In genomic region chr16:66891360-66891759, GRCh38 we compare ENCODE assay signal across 27 cellular contexts. TPM values are rescaled to one million over a fixed set of nuclear protein-coding genes. Genes with fewer than 3 reads are reported as not detected.
DNase-seq lines count a peak whose midpoint lies in the region; ATAC-seq, FAIRE-seq and TF ChIP-seq lines count a peak whose summit lies in the region.
"Had no signal": no experiment of that assay in that cellular context is flagged by ENCODE, and none has a peak within 500 bp of the region (broad histone marks: within the 10 kb centered on the region; RNA-seq: fewer than 3 reads in every experiment).

No MANE protein-coding gene starts in this region.

- no peak for FAIRE-seq in kidney (lab: Jason Lieb, UNC)
- FAIRE-seq: GM12878 had no signal

- H3K9me3 ChIP-seq in kidney (ENCODE audit: control insufficient read depth in 1 of 2, low read length in 2 of 2) = no peaks in the 10 kb centered on the region
- H3K9me3 ChIP-seq in right lobe of liver = no peaks in the 10 kb centered on the region
- H3K9me3 ChIP-seq: MG63, SJCRH30 had no signal

- WGBS in right lobe of liver (ENCODE audit: insufficient coverage, low coverage, low lambda C conversion rate, missing lambda C conversion rate) = 19% methylated on average over 4 of the region's 4 CpGs

- H3K9me3 Mint-ChIP-seq in activated naive CD4-positive, alpha-beta T cell treated with anti-CD3 and anti-CD28 coated beads, Interleukin-2, amount 50 U/mL, for 72 hours = no peaks in the 10 kb centered on the region
- H3K9me3 Mint-ChIP-seq: CD8-positive, alpha-beta T cell; GM23338; H9 had no signal

- no peak overlapping the region for H3K4me3 ChIP-seq in kidney (ENCODE audit: low read length in 2 of 2)
- H3K4me3 ChIP-seq in right lobe of liver = no peak overlapping the region
- H3K4me3 ChIP-seq: GM12878, GM23338, MG63, SJCRH30 had no signal

- no peak for TF ChIP-seq CTCF in kidney (IDR thresholded peaks at IDR 0.05; ENCODE audit: borderline replicate concordance, extremely low read depth, insufficient read depth)
- TF ChIP-seq CTCF in right lobe of liver (IDR thresholded peaks at IDR 0.05) = no peak

- peaks cover 0 to 9% of the 10 kb centered on the region in 2 donors for H3K36me3 Mint-ChIP-seq in activated naive CD4-positive, alpha-beta T cell treated with anti-CD3 and anti-CD28 coated beads, Interleukin-2, amount 50 U/mL, for 72 hours

- no peak overlapping the region for H3K27ac ChIP-seq in kidney (ENCODE audit: low read depth in 2 of 2, low read length in 2 of 2)
- H3K27ac ChIP-seq in right lobe of liver = no peak overlapping the region
- H3K27ac ChIP-seq: SJCRH30 had no signal

- peaks cover 11 to 17% of the 10 kb centered on the region in 2 donors for H3K4me1 ChIP-seq in kidney (ENCODE audit: control insufficient read depth in 1 of 2, insufficient read depth in 1 of 2, low read depth in 1 of 2, low read length in 2 of 2)
- peaks cover 0 to 4% (median 0%) of the 10 kb centered on the region in 4 donors for H3K4me1 ChIP-seq in right lobe of liver
- H3K4me1 ChIP-seq: SJCRH30 had no signal

- no peak for TF ChIP-seq POLR2A in right lobe of liver (IDR thresholded peaks at IDR 0.05)

- H3K9ac ChIP-seq in kidney (ENCODE audit: low read length in 2 of 2) = no peak overlapping the region

- no peak for DNase-seq in activated naive CD4-positive, alpha-beta T cell treated with anti-CD3 and anti-CD28 coated beads, Interleukin-2, amount 50 U/mL, for 72 hours (ENCODE audit: low spot score in 2 of 2)
- DNase-seq in activated naive CD4-positive, alpha-beta T cell treated with anti-CD3 and anti-CD28 coated beads, Interleukin-2, amount 50 U/mL, for 16 hours = no peak
- DNase-seq in kidney (peak; percentile 6), right lobe of liver (no peak), NCI-H1048 (lab: John Stamatoyannopoulos, UW) (no peak), germinal center (ENCODE audit: low spot score) (no peak)
- DNase-seq: C1 segment of cervical spinal cord; CD8-positive, alpha-beta T cell; DMS 273 treated with DMSO at 0.1 percent for 48 hours; DMS79; EL; GDM1; H9; KBM-7; MG63; NCI-H2029; NCI-H446 treated with DMSO at 0.1 percent for 48 hours; NCI-H526; NCI-H82; NK-92 treated with Interleukin-12 subunit alpha and Interleukin-12 subunit beta, amount 100 ng/mL, for 24 hours; PC-3; SJCRH30 had no signal

- H3K27ac Mint-ChIP-seq in activated naive CD4-positive, alpha-beta T cell treated with anti-CD3 and anti-CD28 coated beads, Interleukin-2, amount 50 U/mL, for 72 hours = peak overlapping the region; percentile 22 to 41
- H3K27ac Mint-ChIP-seq: CD8-positive, alpha-beta T cell; GM23338; H9 had no signal

- peaks cover 0 to 5% of the 10 kb centered on the region in 2 donors for H3K36me3 ChIP-seq in kidney (ENCODE audit: control insufficient read depth in 1 of 2, insufficient read depth in 2 of 2, low read length in 2 of 2)
- H3K36me3 ChIP-seq in right lobe of liver = peaks cover 0 to 5% (median 0%) of the 10 kb centered on the region in 4 donors
- H3K36me3 ChIP-seq: MG63 had no signal

- H3K27me3 ChIP-seq in right lobe of liver = no peaks in the 10 kb centered on the region
- H3K27me3 ChIP-seq: MG63 had no signal

- intact Hi-C loops in kidney (cut with DNase I) = no loop called here
- intact Hi-C loops in right lobe of liver (cut with DNase I) = no loop called here

- no peak for ATAC-seq in activated naive CD4-positive, alpha-beta T cell treated with anti-CD3 and anti-CD28 coated beads, Interleukin-2, amount 50 U/mL, for 72 hours
- ATAC-seq in right lobe of liver = peak; percentile 20 to 60 (median 40)
- ATAC-seq: CD8-positive, alpha-beta T cell; GM12878; GM23338; PC-3 had no signal

RNA-seq across cellular contexts. Expression of gene PDP2, which starts 11.0 kb away (rescaled TPM):
- 10 to 100 TPM; 28.7 to 65.1 TPM for total RNA-seq in activated naive CD4-positive, alpha-beta T cell treated with anti-CD3 and anti-CD28 coated beads, Interleukin-2, amount 50 U/mL, for 72 hours
- total RNA-seq in kidney (9.2 TPM), right lobe of liver (10 to 100 TPM in 3 of 6 experiments, 1 to 10 TPM in 3; 5.1 to 15.5 (median 10.8) TPM)
- polyA plus RNA-seq in kidney (ENCODE audit: insufficient read depth, low read depth, low replicate concordance) = 5.1 TPM

RNA-seq across cellular contexts. Expression of gene CDH16, which starts 27.3 kb away (rescaled TPM):
- not detected for total RNA-seq in activated naive CD4-positive, alpha-beta T cell treated with anti-CD3 and anti-CD28 coated beads, Interleukin-2, amount 50 U/mL, for 72 hours
- total RNA-seq in kidney = 1,188 TPM
- polyA plus RNA-seq in kidney (ENCODE audit: insufficient read depth, low read depth, low replicate concordance) = 1,180 TPM
- under 1 TPM in 4 of 6 experiments, not detected in 2; 0.07 to 0.47 (median 0.22) TPM for total RNA-seq in right lobe of liver
- total RNA-seq: A673; CD8-positive, alpha-beta T cell; GM12878; GM23338; H9; HT1080; LHCN-M2; PC-3; SJCRH30 had no signal
- polyA plus RNA-seq: GM23338 had no signal

RNA-seq across cellular contexts. Expression of gene RRAD, which starts 34.0 kb away (rescaled TPM):
- total RNA-seq in activated naive CD4-positive, alpha-beta T cell treated with anti-CD3 and anti-CD28 coated beads, Interleukin-2, amount 50 U/mL, for 72 hours = 1 to 10 TPM in 1 of 2 donors, under 1 TPM in 1; 0.99 to 3.8 TPM
- total RNA-seq in kidney (90.9 TPM), right lobe of liver (1 to 10 TPM in 3 of 6 experiments, under 1 TPM in 2, not detected in 1; 0.51 to 7.7 (median 3.0) TPM)
- 14.3 TPM for polyA plus RNA-seq in kidney (ENCODE audit: insufficient read depth, low read depth, low replicate concordance)
- total RNA-seq: GM23338, HT1080 had no signal

RNA-seq across cellular contexts. Expression of gene CIAO2B, which starts 42.8 kb away (rescaled TPM):
- 100 to 1,000 TPM; 169 to 196 TPM for total RNA-seq in activated naive CD4-positive, alpha-beta T cell treated with anti-CD3 and anti-CD28 coated beads, Interleukin-2, amount 50 U/mL, for 72 hours
- 71.2 TPM for total RNA-seq in kidney
- 284 TPM for polyA plus RNA-seq in kidney (ENCODE audit: insufficient read depth, low read depth, low replicate concordance)
- total RNA-seq in right lobe of liver = 100 to 1,000 TPM in 2 of 6 experiments, 10 to 100 TPM in 4; 40.6 to 111 (median 47.4) TPM

RNA-seq across cellular contexts. Expression of gene CES2, which starts 44.0 kb away (rescaled TPM):
- 10 to 100 TPM; 26.2 to 29.8 TPM for total RNA-seq in activated naive CD4-positive, alpha-beta T cell treated with anti-CD3 and anti-CD28 coated beads, Interleukin-2, amount 50 U/mL, for 72 hours
- total RNA-seq in kidney (72.1 TPM), right lobe of liver (100 to 1,000 TPM; 226 to 357 (median 263) TPM)
- polyA plus RNA-seq in kidney (ENCODE audit: insufficient read depth, low read depth, low replicate concordance) = 76.9 TPM

Comparison
In these comparisons a context has a peak if more than half of its experiments do, and no peak if none do; other contexts are left out.
1. ATAC-seq: peak in right lobe of liver (4 of 4); none in activated naive CD4-positive, alpha-beta T cell treated with anti-CD3 and anti-CD28 coated beads, Interleukin-2, amount 50 U/mL, for 72 hours (0 of 2).
2. RNA of gene CDH16, which starts 27.3 kb away (total RNA-seq): 1,188 TPM in kidney (single experiment); 0.07 to 0.47 TPM in right lobe of liver and not detected in activated naive CD4-positive, alpha-beta T cell treated with anti-CD3 and anti-CD28 coated beads, Interleukin-2, amount 50 U/mL, for 72 hours; every median in the first group is over 100 times any median in the second.
3. RNA of gene RRAD, which starts 34.0 kb away (total RNA-seq): 90.9 TPM in kidney (single experiment); 0.99 to 3.8 TPM in activated naive CD4-positive, alpha-beta T cell treated with anti-CD3 and anti-CD28 coated beads, Interleukin-2, amount 50 U/mL, for 72 hours and 0.51 to 7.7 TPM in right lobe of liver; every median in the first group is over 10 times any median in the second.